Comparison of ENCODE assay signal across 1 cellular context in genomic region chr2:241558532-241559488, GRCh38.
TF ChIP-seq lines count a peak whose summit lies in the region.

A gene with protein sequence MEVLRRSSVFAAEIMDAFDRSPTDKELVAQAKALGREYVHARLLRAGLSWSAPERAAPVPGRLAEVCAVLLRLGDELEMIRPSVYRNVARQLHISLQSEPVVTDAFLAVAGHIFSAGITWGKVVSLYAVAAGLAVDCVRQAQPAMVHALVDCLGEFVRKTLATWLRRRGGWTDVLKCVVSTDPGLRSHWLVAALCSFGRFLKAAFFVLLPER (plus strand): TSS chr2:241558745. CDS start chr2:241559484, 739 bp downstream.

TF ChIP-seq in HepG2, 621 proteins besides CTCF, POLR2A, EP300 and RAD21 (continued from another document and continues in another):
- TF ChIP-seq, protein P1, sequence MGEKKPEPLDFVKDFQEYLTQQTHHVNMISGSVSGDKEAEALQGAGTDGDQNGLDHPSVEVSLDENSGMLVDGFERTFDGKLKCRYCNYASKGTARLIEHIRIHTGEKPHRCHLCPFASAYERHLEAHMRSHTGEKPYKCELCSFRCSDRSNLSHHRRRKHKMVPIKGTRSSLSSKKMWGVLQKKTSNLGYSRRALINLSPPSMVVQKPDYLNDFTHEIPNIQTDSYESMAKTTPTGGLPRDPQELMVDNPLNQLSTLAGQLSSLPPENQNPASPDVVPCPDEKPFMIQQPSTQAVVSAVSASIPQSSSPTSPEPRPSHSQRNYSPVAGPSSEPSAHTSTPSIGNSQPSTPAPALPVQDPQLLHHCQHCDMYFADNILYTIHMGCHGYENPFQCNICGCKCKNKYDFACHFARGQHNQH (CRISPR knock-in tag; IDR thresholded peaks at IDR 0.05) = peak; percentile 53; the same call in 1 of the 2 replicates
- TF ChIP-seq, protein P2, sequence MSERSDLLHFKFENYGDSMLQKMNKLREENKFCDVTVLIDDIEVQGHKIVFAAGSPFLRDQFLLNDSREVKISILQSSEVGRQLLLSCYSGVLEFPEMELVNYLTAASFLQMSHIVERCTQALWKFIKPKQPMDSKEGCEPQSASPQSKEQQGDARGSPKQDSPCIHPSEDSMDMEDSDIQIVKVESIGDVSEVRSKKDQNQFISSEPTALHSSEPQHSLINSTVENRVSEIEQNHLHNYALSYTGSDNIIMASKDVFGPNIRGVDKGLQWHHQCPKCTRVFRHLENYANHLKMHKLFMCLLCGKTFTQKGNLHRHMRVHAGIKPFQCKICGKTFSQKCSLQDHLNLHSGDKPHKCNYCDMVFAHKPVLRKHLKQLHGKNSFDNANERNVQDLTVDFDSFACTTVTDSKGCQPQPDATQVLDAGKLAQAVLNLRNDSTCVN (CRISPR knock-in tag; IDR thresholded peaks at IDR 0.05; ENCODE audit: borderline replicate concordance) = peak; percentile 63; the same call in 1 of the 2 replicates
- TF ChIP-seq PHF5A (CRISPR knock-in tag; IDR thresholded peaks at IDR 0.05; ENCODE audit: low read depth, unreplicated experiment) = no peak
- peak; percentile 34; the same call in 1 of the 2 replicates for TF ChIP-seq MXD4 (CRISPR knock-in tag; IDR thresholded peaks at IDR 0.05)
- 0 out of 2 replicates have a peak, but pooled peaks have one; percentile 43 for TF ChIP-seq ZFP36L2 (CRISPR knock-in tag; IDR thresholded peaks at IDR 0.05)
- no peak for TF ChIP-seq HINFP (CRISPR knock-in tag; IDR thresholded peaks at IDR 0.05; ENCODE audit: low read depth)
- TF ChIP-seq HOXA3 (CRISPR knock-in tag; IDR thresholded peaks at IDR 0.05) = peak; percentile 58; the same call in 1 of the 2 replicates
- no peak for TF ChIP-seq REXO4 (CRISPR knock-in tag; IDR thresholded peaks at IDR 0.05; ENCODE audit: borderline replicate concordance)
- TF ChIP-seq MNT (IDR thresholded peaks at IDR 0.05) = no peak
- TF ChIP-seq, protein P3, sequence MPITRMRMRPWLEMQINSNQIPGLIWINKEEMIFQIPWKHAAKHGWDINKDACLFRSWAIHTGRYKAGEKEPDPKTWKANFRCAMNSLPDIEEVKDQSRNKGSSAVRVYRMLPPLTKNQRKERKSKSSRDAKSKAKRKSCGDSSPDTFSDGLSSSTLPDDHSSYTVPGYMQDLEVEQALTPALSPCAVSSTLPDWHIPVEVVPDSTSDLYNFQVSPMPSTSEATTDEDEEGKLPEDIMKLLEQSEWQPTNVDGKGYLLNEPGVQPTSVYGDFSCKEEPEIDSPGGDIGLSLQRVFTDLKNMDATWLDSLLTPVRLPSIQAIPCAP (CRISPR knock-in tag; IDR thresholded peaks at IDR 0.05; ENCODE audit: low read depth) = peak; percentile 24; the same call in 1 of the 2 replicates
- TF ChIP-seq ZIK1 (CRISPR knock-in tag; IDR thresholded peaks at IDR 0.05; ENCODE audit: borderline replicate concordance, low read depth) = peak; percentile 81
- peak; percentile 38; the same call in 1 of the 2 replicates for TF ChIP-seq ZXDC (CRISPR knock-in tag; IDR thresholded peaks at IDR 0.05)
- no peak for TF ChIP-seq EZH2 (conservative IDR thresholded peaks at IDR 0.05; ENCODE audit: low read depth, low read length)
- TF ChIP-seq EED (CRISPR knock-in tag; IDR thresholded peaks at IDR 0.05) = peak; percentile 83
- TF ChIP-seq CSRNP1 (CRISPR knock-in tag; IDR thresholded peaks at IDR 0.05) = 0 out of 2 replicates have a peak, but pooled peaks have one; percentile 9
- 0 out of 2 replicates have a peak, but pooled peaks have one; percentile 7 for TF ChIP-seq ZC3H13 (CRISPR knock-in tag; IDR thresholded peaks at IDR 0.05)
- TF ChIP-seq SPEN (CRISPR knock-in tag; IDR thresholded peaks at IDR 0.05; ENCODE audit: low read depth) = peak; percentile 78
- TF ChIP-seq, protein P4, sequence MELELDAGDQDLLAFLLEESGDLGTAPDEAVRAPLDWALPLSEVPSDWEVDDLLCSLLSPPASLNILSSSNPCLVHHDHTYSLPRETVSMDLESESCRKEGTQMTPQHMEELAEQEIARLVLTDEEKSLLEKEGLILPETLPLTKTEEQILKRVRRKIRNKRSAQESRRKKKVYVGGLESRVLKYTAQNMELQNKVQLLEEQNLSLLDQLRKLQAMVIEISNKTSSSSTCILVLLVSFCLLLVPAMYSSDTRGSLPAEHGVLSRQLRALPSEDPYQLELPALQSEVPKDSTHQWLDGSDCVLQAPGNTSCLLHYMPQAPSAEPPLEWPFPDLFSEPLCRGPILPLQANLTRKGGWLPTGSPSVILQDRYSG (CRISPR knock-in tag; IDR thresholded peaks at IDR 0.05) = 0 out of 2 replicates have a peak, but pooled peaks have one; percentile 34
- no peak for TF ChIP-seq RARA (CRISPR knock-in tag; IDR thresholded peaks at IDR 0.05)
- no peak for TF ChIP-seq YEATS2 (CRISPR knock-in tag; IDR thresholded peaks at IDR 0.05; ENCODE audit: borderline replicate concordance)
- TF ChIP-seq CAMTA2 (CRISPR knock-in tag; IDR thresholded peaks at IDR 0.05; ENCODE audit: borderline replicate concordance) = no peak
- peak; percentile 86 for TF ChIP-seq SAP130 (CRISPR knock-in tag; IDR thresholded peaks at IDR 0.05; ENCODE audit: low read depth)
- TF ChIP-seq ZNF543 (CRISPR knock-in tag; IDR thresholded peaks at IDR 0.05) = 0 out of 2 replicates have a peak, but pooled peaks have one; percentile 57
- TF ChIP-seq ISL2 (CRISPR knock-in tag; IDR thresholded peaks at IDR 0.05) = 0 out of 2 replicates have a peak, but pooled peaks have one; percentile 35
- 0 out of 2 replicates have a peak, but pooled peaks have one; percentile 82 for TF ChIP-seq CCDC6 (CRISPR knock-in tag; IDR thresholded peaks at IDR 0.05)
- TF ChIP-seq DRAP1 (CRISPR knock-in tag; IDR thresholded peaks at IDR 0.05) = peak; percentile 88
- TF ChIP-seq ZNF589 (CRISPR knock-in tag; conservative IDR thresholded peaks at IDR 0.05) = no peak
- TF ChIP-seq ZNF562 (CRISPR knock-in tag; IDR thresholded peaks at IDR 0.05; ENCODE audit: borderline replicate concordance) = no peak
- TF ChIP-seq MXI1 (IDR thresholded peaks at IDR 0.05; ENCODE audit: borderline replicate concordance, low read depth, low read length) = peak; percentile 62; the same call in 1 of the 3 replicates
- peak; percentile 43; the same call in 1 of the 2 replicates for TF ChIP-seq GFI1 (CRISPR knock-in tag; IDR thresholded peaks at IDR 0.05; ENCODE audit: borderline replicate concordance)
- TF ChIP-seq ARID5B (CRISPR knock-in tag; IDR thresholded peaks at IDR 0.05) = peak; percentile 34; the same call in 1 of the 2 replicates
- peak; percentile 32; the same call in 1 of the 2 replicates for TF ChIP-seq FOXA3 (CRISPR knock-in tag; IDR thresholded peaks at IDR 0.05)
- peak; percentile 66 for TF ChIP-seq ARNT2 (CRISPR knock-in tag; IDR thresholded peaks at IDR 0.05; ENCODE audit: low read depth)
